ENCODE assay signal across 27 cellular contexts in genomic region chr2:190748966-190749365, GRCh38.
"Had no signal": no experiment of that assay in that cellular context is flagged by ENCODE, and none has a peak within 500 bp of the region (broad histone marks: within the 10 kb centered on the region; RNA-seq: fewer than 3 reads in every experiment).

No MANE protein-coding gene starts in this region.

- H2AFZ ChIP-seq: parathyroid adenoma had no signal

- H3K36me3 ChIP-seq: left ventricle myocardium inferior, neutrophil, right atrium auricular region, right lobe of liver, stomach, thyroid gland, transverse colon, upper lobe of left lung, vagina had no signal

- H3K4me2 ChIP-seq: smooth muscle cell had no signal

- H3K27ac Mint-ChIP-seq: immature natural killer cell; naive thymus-derived CD4-positive, alpha-beta T cell; natural killer cell treated with Interleukin-12 subunit alpha and Interleukin-12 subunit beta and Interleukin-15 and Interleukin-18, amount 100 ng/mL, for 72 hours; stimulated activated memory B cell treated with anti-CD40 and anti-IgM and Interleukin-4, amounts not matched to agents 10 μg/mL and 1 μg/mL and 100 μg/mL, for 72 hours had no signal

- H3K4me1 ChIP-seq: parathyroid adenoma, psoas muscle, right lobe of liver, stomach, thyroid gland, transverse colon, upper lobe of left lung, vagina had no signal

- H3K27me3 ChIP-seq: neutrophil, right atrium auricular region, right lobe of liver, stomach, testis, thyroid gland, transverse colon, upper lobe of left lung, vagina had no signal

- H3K9me3 ChIP-seq: mucosa of descending colon, neutrophil, right lobe of liver, stomach, testis, thyroid gland, transverse colon, upper lobe of left lung, vagina had no signal

- H3K36me3 Mint-ChIP-seq: immature natural killer cell; natural killer cell treated with Interleukin-12 subunit alpha and Interleukin-12 subunit beta and Interleukin-15 and Interleukin-18, amount 100 ng/mL, for 72 hours; stimulated activated memory B cell treated with anti-CD40 and anti-IgM and Interleukin-4, amounts not matched to agents 10 μg/mL and 1 μg/mL and 100 μg/mL, for 72 hours had no signal

- H3K9me3 Mint-ChIP-seq: natural killer cell treated with Interleukin-12 subunit alpha and Interleukin-12 subunit beta and Interleukin-15 and Interleukin-18, amount 100 ng/mL, for 72 hours; stimulated activated memory B cell treated with anti-CD40 and anti-IgM and Interleukin-4, amounts not matched to agents 10 μg/mL and 1 μg/mL and 100 μg/mL, for 72 hours had no signal

- H3K4me1 Mint-ChIP-seq: immature natural killer cell; stimulated activated memory B cell treated with anti-CD40 and anti-IgM and Interleukin-4, amounts not matched to agents 10 μg/mL and 1 μg/mL and 100 μg/mL, for 72 hours had no signal

- ATAC-seq: mucosa of descending colon; naive thymus-derived CD4-positive, alpha-beta T cell; natural killer cell treated with Interleukin-12 subunit alpha and Interleukin-12 subunit beta and Interleukin-15 and Interleukin-18, amount 100 ng/mL, for 72 hours; psoas muscle; right lobe of liver; stimulated activated memory B cell treated with anti-CD40 and anti-IgM and Interleukin-4, amounts not matched to agents 10 μg/mL and 1 μg/mL and 100 μg/mL, for 72 hours had no signal

- H3K9ac ChIP-seq: parathyroid adenoma had no signal

- H3K4me3 Mint-ChIP-seq: immature natural killer cell; naive thymus-derived CD4-positive, alpha-beta T cell; natural killer cell treated with Interleukin-12 subunit alpha and Interleukin-12 subunit beta and Interleukin-15 and Interleukin-18, amount 100 ng/mL, for 72 hours; stimulated activated memory B cell treated with anti-CD40 and anti-IgM and Interleukin-4, amounts not matched to agents 10 μg/mL and 1 μg/mL and 100 μg/mL, for 72 hours had no signal

- H3K79me2 ChIP-seq: parathyroid adenoma had no signal

- H3K4me3 ChIP-seq: left ventricle myocardium inferior, lung, mucosa of descending colon, psoas muscle, right atrium auricular region, right lobe of liver, smooth muscle cell, stomach, testis, thyroid gland, transverse colon, upper lobe of left lung, vagina had no signal

- DNase-seq: hypothalamus; immature natural killer cell; left ventricle myocardium inferior; midbrain; mucosa of descending colon; naive thymus-derived CD4-positive, alpha-beta T cell; occipital lobe; psoas muscle; right lobe of liver; stimulated activated CD4-positive, alpha-beta T cell treated with anti-CD3 and anti-CD28 coated beads, Interleukin-1b, Interleukin-23, amount 100 ng/mL, for 48 hours; stimulated activated CD4-positive, alpha-beta T cell treated with anti-CD3 and anti-CD28 coated beads, Interleukin-2, amount 100 ng/mL, for 48 hours; stimulated activated CD4-positive, alpha-beta T cell treated with anti-CD3 and anti-CD28 coated beads, Interleukin-4, amount 100 ng/mL, for 4 hours; stimulated activated CD8-positive, alpha-beta memory T cell treated with anti-CD3 and anti-CD28 coated beads, Interleukin-4, amount 100 ng/mL, for 48 hours; stimulated activated naive CD4-positive, alpha-beta T cell treated with Interleukin-2 at 50 U/mL for 16 hours; stomach; testis; thyroid gland; transverse colon; upper lobe of left lung had no signal

- H3K27ac ChIP-seq: left ventricle myocardium inferior, neutrophil, parathyroid adenoma, psoas muscle, right atrium auricular region, right lobe of liver, stomach, testis, thyroid gland, transverse colon, upper lobe of left lung, vagina had no signal
